8 cellular contexts compared by ENCODE assay signal in the genomic region with DNA sequence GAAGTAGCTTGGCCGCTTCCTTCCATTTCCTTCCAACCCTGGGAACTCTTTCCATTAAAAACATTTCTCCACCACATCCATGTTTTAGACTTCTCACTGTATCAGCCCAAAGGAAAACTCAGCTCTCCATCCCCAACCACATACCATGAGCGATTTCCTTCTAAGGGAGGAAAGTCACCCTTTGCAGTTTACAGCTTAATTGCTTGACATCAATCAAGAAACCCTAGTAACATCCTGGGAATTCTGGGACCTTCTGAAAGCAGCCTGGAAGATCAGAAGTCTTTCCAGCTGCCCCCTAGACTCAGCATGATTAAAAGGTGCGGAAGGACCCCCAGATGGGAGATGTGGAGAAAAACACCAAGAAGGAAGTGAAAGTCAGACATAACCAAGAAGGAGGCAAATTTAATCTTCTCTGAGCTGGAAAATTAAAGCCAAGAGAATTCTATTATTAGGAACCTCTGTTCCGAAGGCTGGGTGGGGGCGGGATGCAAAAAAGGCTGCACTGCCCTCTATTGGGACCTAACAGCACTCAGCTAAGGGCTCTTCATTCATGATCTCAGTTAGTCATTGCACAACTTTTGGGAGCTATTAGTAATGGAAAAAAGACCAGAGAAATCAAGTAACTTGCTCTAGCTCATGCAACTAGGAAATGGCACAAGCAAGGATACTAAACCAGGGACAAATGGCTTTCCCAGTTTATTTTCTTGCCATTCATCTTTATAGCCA.
DNase-seq lines count a peak whose midpoint lies in the region; ATAC-seq and TF ChIP-seq lines count a peak whose summit lies in the region.

No MANE protein-coding gene starts in this region.

- H3K27me3 ChIP-seq in Loucy (ENCODE audit: insufficient read depth, low read length, poor library complexity, severe bottlenecking) (no peaks in the 10 kb centered on the region), adrenal gland (no peaks in the 10 kb centered on the region), right cardiac atrium (ENCODE audit: control insufficient read depth, insufficient read depth) (no peaks in the 10 kb centered on the region), skeletal muscle tissue (ENCODE audit: control insufficient read depth in 3 of 3, insufficient read depth in 3 of 3, low read length in 3 of 3) (no peaks in the 10 kb centered on the region)

- no peaks in the 10 kb centered on the region for H4K20me1 ChIP-seq in Loucy (ENCODE audit: insufficient read depth, low read length, poor library complexity, severe bottlenecking)

- H3K4me3 ChIP-seq in Loucy (ENCODE audit: low read length, poor library complexity, severe bottlenecking) (no peak overlapping the region), adrenal gland (no peak overlapping the region), right cardiac atrium (ENCODE audit: low read length) (no peak overlapping the region), skeletal muscle tissue (ENCODE audit: low read length in 3 of 3) (peak overlapping the region; percentile 44 to 52 (median 50))

- DNase-seq in DMS79 treated with DMSO at 0.1 percent for 48 hours (lab: John Stamatoyannopoulos, UW) (peak; percentile 10), DMS79 (lab: John Stamatoyannopoulos, UW) (no peak), adrenal gland (peak; percentile 67 to 87 (median 85)), right cardiac atrium (peak; percentile 65 to 84 (median 84)), NCI-H128 (lab: John Stamatoyannopoulos, UW; ENCODE audit: unreplicated experiment) (no peak)

- H3K9ac ChIP-seq in Loucy (ENCODE audit: low read depth, low read length, poor library complexity, severe bottlenecking) (no peak overlapping the region), skeletal muscle tissue (ENCODE audit: low read depth in 1 of 3, low read length in 3 of 3) (peak overlapping the region in 2 of 3 donors; percentile 33 to 50)

- H2AFZ ChIP-seq in Loucy (ENCODE audit: low read length), result no peak overlapping the region

- no peaks in the 10 kb centered on the region for H3K36me3 ChIP-seq in Loucy (ENCODE audit: insufficient read depth, low read length)
- H3K36me3 ChIP-seq in adrenal gland (replicated peaks in 1 of 2), result no peaks in the 10 kb centered on the region
- no peaks in the 10 kb centered on the region for H3K36me3 ChIP-seq in skeletal muscle tissue (ENCODE audit: control insufficient read depth in 3 of 3, insufficient read depth in 3 of 3, low read length in 3 of 3)

- H3F3A ChIP-seq in Loucy (ENCODE audit: low read depth), result no peaks in the 10 kb centered on the region

- H3K4me1 ChIP-seq in Loucy (ENCODE audit: insufficient read depth, low read length, poor library complexity, severe bottlenecking), result peaks cover 20% of the 10 kb centered on the region
- H3K4me1 ChIP-seq in adrenal gland (replicated peaks in 1 of 2), result peaks cover 0 to 15% of the 10 kb centered on the region in 2 donors
- peaks cover 7% of the 10 kb centered on the region for H3K4me1 ChIP-seq in right cardiac atrium (ENCODE audit: control insufficient read depth, insufficient read depth, low read length)
- H3K4me1 ChIP-seq in skeletal muscle tissue (ENCODE audit: control insufficient read depth in 3 of 3, insufficient read depth in 3 of 3, low read length in 3 of 3), result peaks cover 21 to 26% (median 25%) of the 10 kb centered on the region in 3 donors

- WGBS in adrenal gland, 4 donors, result 39 to 53% (median 40%) methylated on average over 5 of the region's 5 CpGs
- 31% methylated on average over 5 of the region's 5 CpGs for WGBS in right cardiac atrium

- ATAC-seq in right cardiac atrium (peak; percentile 94 to 95), GM18861 (IDR thresholded peaks at IDR 0.05; ENCODE audit: unreplicated experiment) (no peak)

- H3K79me2 ChIP-seq in Loucy (ENCODE audit: insufficient read depth, low read length), result no peaks in the 10 kb centered on the region

- intact Hi-C loops in adrenal gland (cut with DNase I) (no loop called here), right cardiac atrium (cut with DNase I) (loop anchor here in 1 of 4 donors (5.0 kb wide), 1 partner anchor 83 kb away; no protein-coding TSS in a partner anchor)

- H3K27ac ChIP-seq in adrenal gland (peak overlapping the region in 4 of 5 donors; percentile 55 to 86 (median 70)), right cardiac atrium (ENCODE audit: low read length) (peak overlapping the region; percentile 90), skeletal muscle tissue (ENCODE audit: low read depth, low read length) (peak overlapping the region; percentile 82)

- TF ChIP-seq POLR2A in adrenal gland (IDR thresholded peaks at IDR 0.05), result no peak

- TF ChIP-seq CTCF in Loucy (conservative IDR thresholded peaks at IDR 0.05; ENCODE audit: low read length) (peak; percentile 65), adrenal gland (IDR thresholded peaks at IDR 0.05) (peak; percentile 39 to 72 (median 64))

- H3K4me2 ChIP-seq in Loucy (ENCODE audit: low read depth, low read length, poor library complexity, severe bottlenecking), result no peak overlapping the region

- no peaks in the 10 kb centered on the region for H3K9me2 ChIP-seq in Loucy (replicated peaks; ENCODE audit: low read depth, low read length)

- H3K9me3 ChIP-seq in Loucy (ENCODE audit: insufficient read depth, low read depth, low read length) (no peaks in the 10 kb centered on the region), adrenal gland (replicated peaks in 1 of 3) (no peaks in the 10 kb centered on the region), right cardiac atrium (ENCODE audit: control insufficient read depth, low read length) (no peaks in the 10 kb centered on the region), skeletal muscle tissue (ENCODE audit: control insufficient read depth in 3 of 3, low read length in 3 of 3) (no peaks in the 10 kb centered on the region)

Comparison
In these comparisons a context has a peak if more than half of its experiments do, and no peak if none do; other contexts are left out.
1. DNase-seq: peak in DMS79 treated with DMSO at 0.1 percent for 48 hours (single experiment), adrenal gland (7 of 7) and right cardiac atrium (3 of 3); none in DMS79 (single experiment) and NCI-H128 (single experiment).
2. H3K4me3 ChIP-seq: peak in skeletal muscle tissue (3 of 3); none in Loucy (single experiment), adrenal gland (0 of 4) and right cardiac atrium (single experiment).
3. Peak in every context shown above with its lines, with median percentiles within 50 percentile points of each other: H3K27ac ChIP-seq.